In genomic region chr1:75475709-75476108, GRCh38 we compare ENCODE assay signal across 19 cellular contexts.
"Had no signal": no experiment of that assay in that cellular context is flagged by ENCODE, and none has a peak within 500 bp of the region (broad histone marks: within the 10 kb centered on the region; RNA-seq: fewer than 3 reads in every experiment).

No MANE protein-coding gene starts in this region.

- H3K9me3 ChIP-seq: mucosa of descending colon, ovary, right atrium auricular region, right lobe of liver, suprapubic skin, thoracic aorta, tibial artery, uterus had no signal

- H3K36me3 ChIP-seq: left ventricle myocardium inferior, ovary, right atrium auricular region, right lobe of liver, suprapubic skin, thoracic aorta, tibial artery, uterus had no signal

- H3K27ac ChIP-seq: left ventricle myocardium inferior, ovary, right atrium auricular region, right lobe of liver, suprapubic skin, thoracic aorta, tibial artery, uterus had no signal

- DNase-seq: islet precursor cell; left ventricle myocardium inferior; mesendoderm; mucosa of descending colon; naive thymus-derived CD4-positive, alpha-beta T cell; ovary; right lobe of liver; stimulated activated CD4-positive, alpha-beta T cell treated with anti-CD3 and anti-CD28 coated beads, Interleukin-1b, Interleukin-23, amount 100 ng/mL, for 48 hours; stimulated activated CD4-positive, alpha-beta T cell treated with anti-CD3 and anti-CD28 coated beads, Interleukin-2, amount 100 ng/mL, for 48 hours; stimulated activated CD4-positive, alpha-beta T cell treated with anti-CD3 and anti-CD28 coated beads, Interleukin-4, amount 100 ng/mL, for 4 hours; stimulated activated naive B cell treated with anti-CD40 and anti-IgM and Interleukin-4, amounts not matched to agents 10 μg/mL and 1 μg/mL and 100 μg/mL, for 72 hours; stimulated activated naive CD8-positive, alpha-beta T cell treated with anti-CD3 and anti-CD28 coated beads, Interleukin-15, Interleukin-2, amounts not matched to agents 100 U/mL and 50 U/mL, for 24 hours; tibial artery; uterus had no signal

- H3K4me3 ChIP-seq: left ventricle myocardium inferior, lung, mucosa of descending colon, ovary, right atrium auricular region, right lobe of liver, smooth muscle cell, suprapubic skin, thoracic aorta, tibial artery, uterus had no signal

- H3K27me3 ChIP-seq: ovary, right atrium auricular region, right lobe of liver, suprapubic skin, tibial artery, uterus had no signal

- H3K4me1 ChIP-seq: left ventricle myocardium inferior, right atrium auricular region, right lobe of liver, suprapubic skin, tibial artery, uterus had no signal
